In genomic region chr5:139708877-139709586, GRCh38 we compare ENCODE assay signal across 8 cellular contexts.
DNase-seq lines count a peak whose midpoint lies in the region; ATAC-seq and TF ChIP-seq lines count a peak whose summit lies in the region.

No MANE protein-coding gene starts in this region.

- H3K4me1 ChIP-seq in adrenal gland (replicated peaks in 1 of 2) (peaks cover 23 to 40% of the 10 kb centered on the region in 2 donors), right cardiac atrium (ENCODE audit: control insufficient read depth, insufficient read depth, low read length) (peaks cover 11% of the 10 kb centered on the region)

- H3K36me3 ChIP-seq in MG63, result no peaks in the 10 kb centered on the region; the same call in 1 of the 2 replicates
- no peaks in the 10 kb centered on the region for H3K36me3 ChIP-seq in adrenal gland (replicated peaks in 1 of 2)

- DNase-seq in Caki2 (ENCODE audit: low read depth) (peak; percentile 62), MG63 (peak; percentile 98), adrenal gland (peak; percentile 85 to 93 (median 89)), right cardiac atrium (peak; percentile 73 to 87 (median 77)), putamen (ENCODE audit: low spot score) (peak; percentile 63), NCI-H446 (lab: John Stamatoyannopoulos, UW) (no peak)
- no peak for DNase-seq in stimulated activated CD4-positive, alpha-beta T cell treated with anti-CD3 and anti-CD28 coated beads, Interleukin-2, amount 100 ng/mL, for 24 hours

- in situ Hi-C loops in Caki2 (cut with HindIII; ENCODE audit: low pct_unique_long_range_greater_than_20kb, low sequenced_read_pairs), result no loop called here

- H3K4me3 ChIP-seq in MG63 (peak overlapping the region; percentile 21), adrenal gland (peak overlapping the region in 2 of 4 donors; percentile 9 to 22), right cardiac atrium (ENCODE audit: low read length) (peak overlapping the region; percentile 10)

- TF ChIP-seq CTCF in adrenal gland (IDR thresholded peaks at IDR 0.05), result no peak

- H3K9me3 ChIP-seq in MG63, result no peaks in the 10 kb centered on the region
- H3K9me3 ChIP-seq in adrenal gland (replicated peaks in 1 of 3), result no peaks in the 10 kb centered on the region
- H3K9me3 ChIP-seq in right cardiac atrium (ENCODE audit: control insufficient read depth, low read length), result no peaks in the 10 kb centered on the region

- TF ChIP-seq POLR2A in adrenal gland (IDR thresholded peaks at IDR 0.05), result peak in 1 of 2 donors; percentile 39

- intact Hi-C loops in adrenal gland (cut with DNase I) (loop anchor here in 1 of 2 donors (10.0 kb wide), 1 partner anchor 56 kb away; no protein-coding TSS in a partner anchor), right cardiac atrium (cut with DNase I) (no loop called here)

- no peaks in the 10 kb centered on the region for H3K27me3 ChIP-seq in MG63
- H3K27me3 ChIP-seq in adrenal gland, result no peaks in the 10 kb centered on the region
- no peaks in the 10 kb centered on the region for H3K27me3 ChIP-seq in right cardiac atrium (ENCODE audit: control insufficient read depth, insufficient read depth)

- WGBS in adrenal gland, 4 donors, result 5 to 40% (median 6%) methylated on average over 4 to 42 of the region's 44 CpGs
- WGBS in right cardiac atrium, result 12% methylated on average over 41 of the region's 44 CpGs

- H3K27ac ChIP-seq in adrenal gland (peak overlapping the region in 3 of 5 donors; percentile 7 to 67 (median 64)), right cardiac atrium (ENCODE audit: low read length) (peak overlapping the region; percentile 53)

- ATAC-seq in right cardiac atrium (peak; percentile 40 to 77), HG02642 (IDR thresholded peaks at IDR 0.05; ENCODE audit: poor library complexity, unreplicated experiment) (no peak)

Comparison
In these comparisons a context has a peak if more than half of its experiments do, and no peak if none do; other contexts are left out.
1. DNase-seq: peak in Caki2 (single experiment), MG63 (single experiment), adrenal gland (7 of 7), right cardiac atrium (3 of 3) and putamen (single experiment); none in NCI-H446 (0 of 2) and stimulated activated CD4-positive, alpha-beta T cell treated with anti-CD3 and anti-CD28 coated beads, Interleukin-2, amount 100 ng/mL, for 24 hours (0 of 2).